ENCODE assay signal across 7 cellular contexts in genomic region chr7:1499367-1500029, GRCh38.
"Had no signal": no experiment of that assay in that cellular context is flagged by ENCODE, and none has a peak within 500 bp of the region (broad histone marks: within the 10 kb centered on the region; RNA-seq: fewer than 3 reads in every experiment).

No MANE protein-coding gene starts in this region.

- H2AFZ ChIP-seq: GM23338 had no signal

- H3K9me3 Mint-ChIP-seq: GM23338, H9 had no signal

- H3K4me3 Mint-ChIP-seq: GM23338, H9 had no signal

- H3K27ac Mint-ChIP-seq: GM23338, H9 had no signal

- H3K4me2 ChIP-seq: GM23338 had no signal

- DNase-seq: H9, HCEC 1CT, IMR-90 had no signal

- FAIRE-seq: H1, H54, HTR-8/SVneo had no signal

- H3K4me3 ChIP-seq: GM23338 had no signal

- ATAC-seq: GM23338 had no signal
